In genomic region chr22:50627452-50627913, GRCh38 we compare ENCODE assay signal across 8 cellular contexts. TPM values are rescaled to one million over a fixed set of nuclear protein-coding genes. Genes with fewer than 3 reads are reported as not detected.
DNase-seq lines count a peak whose midpoint lies in the region; ATAC-seq and TF ChIP-seq lines count a peak whose summit lies in the region.

No MANE protein-coding gene starts in this region.

- H3K4me3 ChIP-seq in Karpas-422 (ENCODE audit: low read length): peak overlapping the region; percentile 90
- H3K4me3 ChIP-seq in brain microvascular endothelial cell (ENCODE audit: low read depth, low read length): peak overlapping the region; percentile 77
- H3K4me3 ChIP-seq in left lung: peak overlapping the region; percentile 71 to 81
- H3K4me3 ChIP-seq in testis: peak overlapping the region; percentile 65 to 75

- no peaks in the 10 kb centered on the region for H3K9me3 ChIP-seq in Karpas-422 (ENCODE audit: low read length)
- H3K9me3 ChIP-seq in left lung: no peaks in the 10 kb centered on the region
- H3K9me3 ChIP-seq in testis: no peaks in the 10 kb centered on the region

- intact Hi-C loops in left lung (cut with DNase I) (no loop called here), testis (cut with DNase I; ENCODE audit: low total_unique reads) (no loop called here)

- no peaks in the 10 kb centered on the region for H3K9me3 Mint-ChIP-seq in activated T-cell treated with anti-CD3 and anti-CD28 coated beads, Interleukin-2, amount 50 U/mL, for 4 hours

- H3K27me3 Mint-ChIP-seq in activated T-cell treated with anti-CD3 and anti-CD28 coated beads, Interleukin-2, amount 50 U/mL, for 4 hours (ENCODE audit: low read depth): no peaks in the 10 kb centered on the region

- ATAC-seq in activated T-cell treated with anti-CD3 and anti-CD28 coated beads, Interleukin-2, amount 50 U/mL, for 4 hours: peak in 1 of 2 donors; percentile 6
- ATAC-seq in left lung: peak; percentile 11

- no peak overlapping the region for H3K27ac ChIP-seq in Karpas-422 (ENCODE audit: low read length)
- no peak overlapping the region for H3K27ac ChIP-seq in brain microvascular endothelial cell
- peak overlapping the region; percentile 67 to 85 for H3K27ac ChIP-seq in left lung
- peak overlapping the region; percentile 48 to 56 for H3K27ac ChIP-seq in testis

- H3K79me2 ChIP-seq in Karpas-422 (ENCODE audit: low read length): peaks cover 9% of the 10 kb centered on the region

- H3K4me3 Mint-ChIP-seq in activated T-cell treated with anti-CD3 and anti-CD28 coated beads, Interleukin-2, amount 50 U/mL, for 4 hours: peak overlapping the region; percentile 91

- peak overlapping the region; percentile 95 for H3K9ac ChIP-seq in Karpas-422 (ENCODE audit: low read length)

- H3K9me2 ChIP-seq in Karpas-422 (replicated peaks; ENCODE audit: insufficient read depth, low read length): no peaks in the 10 kb centered on the region

- no peaks in the 10 kb centered on the region for H3K27me3 ChIP-seq in Karpas-422 (ENCODE audit: low read length)
- no peaks in the 10 kb centered on the region for H3K27me3 ChIP-seq in brain microvascular endothelial cell (replicated peaks)
- no peaks in the 10 kb centered on the region for H3K27me3 ChIP-seq in left lung
- H3K27me3 ChIP-seq in testis: no peaks in the 10 kb centered on the region

- no peaks in the 10 kb centered on the region for H4K20me1 ChIP-seq in Karpas-422 (ENCODE audit: insufficient read depth, low read depth, low read length)

- in situ Hi-C loops in brain microvascular endothelial cell (cut with HindIII; ENCODE audit: low pct_ligation_motif_present, low sequenced_read_pairs): no loop called here

- peak overlapping the region; percentile 87 for H3K4me2 ChIP-seq in Karpas-422 (ENCODE audit: low read depth, low read length, poor library complexity, severe bottlenecking)

- no peak for DNase-seq in activated T-cell treated with anti-CD3 and anti-CD28 coated beads, Interleukin-2, amount 50 U/mL, for 4 hours
- DNase-seq in activated T-cell treated with anti-CD3 and anti-CD28 coated beads for 4 hours (no peak), Karpas-422 (peak; percentile 70), brain microvascular endothelial cell (no peak), left lung (peak in 1 of 2 donors; percentile 83), testis (no peak), NCI-H1048 (lab: John Stamatoyannopoulos, UW) (no peak), C1 segment of cervical spinal cord (lab: John Stamatoyannopoulos, UW) (no peak)

- H3K36me3 ChIP-seq in Karpas-422 (ENCODE audit: insufficient read depth, low read length): no peaks in the 10 kb centered on the region
- no peaks in the 10 kb centered on the region for H3K36me3 ChIP-seq in brain microvascular endothelial cell (replicated peaks)
- H3K36me3 ChIP-seq in left lung: peaks cover 0 to 18% of the 10 kb centered on the region in 2 donors
- no peaks in the 10 kb centered on the region for H3K36me3 ChIP-seq in testis (ENCODE audit: low read depth, missing control alignments)

- H3K4me1 ChIP-seq in Karpas-422 (ENCODE audit: low read length) (peaks cover 25% of the 10 kb centered on the region), left lung (peaks cover 0 to 32% of the 10 kb centered on the region in 2 donors), testis (no peaks in the 10 kb centered on the region)

- no peak for TF ChIP-seq POLR2A in testis (IDR thresholded peaks at IDR 0.05)

- TF ChIP-seq CTCF in brain microvascular endothelial cell (IDR thresholded peaks at IDR 0.05; ENCODE audit: low read depth, low read length, missing control alignments) (no peak), left lung (IDR thresholded peaks at IDR 0.05) (no peak), testis (IDR thresholded peaks at IDR 0.05) (no peak)

- H2AFZ ChIP-seq in Karpas-422 (ENCODE audit: low read length): peak overlapping the region; percentile 89; the same call in 1 of the 2 replicates

- H3K36me3 Mint-ChIP-seq in activated T-cell treated with anti-CD3 and anti-CD28 coated beads, Interleukin-2, amount 50 U/mL, for 4 hours (ENCODE audit: insufficient read depth): peaks cover 2% of the 10 kb centered on the region

- 12 to 22% methylated on average over 13 to 28 of the region's 28 CpGs for WGBS in testis, 2 donors

- peaks cover 29% of the 10 kb centered on the region for H3K4me1 Mint-ChIP-seq in activated T-cell treated with anti-CD3 and anti-CD28 coated beads, Interleukin-2, amount 50 U/mL, for 4 hours (ENCODE audit: low read depth)

RNA-seq across cellular contexts. Expression of gene ARSA, which starts 0.5 kb away (rescaled TPM):
- 10 to 100 TPM; 10.5 to 13.1 (median 11.0) TPM for total RNA-seq in activated T-cell treated with anti-CD3 and anti-CD28 coated beads, Interleukin-2, amount 50 U/mL, for 4 hours
- total RNA-seq in Karpas-422 (2014; rRNA removed; shearing (Covaris generic); ENCODE audit: low replicate concordance): 24.3 and 41.1 TPM in 2 replicates
- total RNA-seq in left lung (10 to 100 TPM; 46.3 to 58.0 TPM), testis (10 to 100 TPM; 60.9 to 73.5 TPM)
- polyA plus RNA-seq in testis (ENCODE audit: insufficient read depth, low read depth, low replicate concordance): 95.9 TPM

RNA-seq across cellular contexts. Expression of gene MAPK8IP2, which starts 26.9 kb away (rescaled TPM):
- total RNA-seq in activated T-cell treated with anti-CD3 and anti-CD28 coated beads, Interleukin-2, amount 50 U/mL, for 4 hours: under 1 TPM; 0.05 to 0.38 (median 0.16) TPM
- 1.3 and 1.6 TPM in 2 replicates for total RNA-seq in Karpas-422 (2014; rRNA removed; shearing (Covaris generic); ENCODE audit: low replicate concordance)
- total RNA-seq in left lung: 1 to 10 TPM; 1.4 to 2.3 TPM
- total RNA-seq in testis: 10 to 100 TPM; 34.9 to 36.9 TPM
- polyA plus RNA-seq in testis (ENCODE audit: insufficient read depth, low read depth, low replicate concordance): 12.7 TPM

RNA-seq across cellular contexts. Expression of gene CHKB, which starts 44.8 kb away (rescaled TPM):
- 10 to 100 TPM; 56.1 to 63.2 (median 60.7) TPM for total RNA-seq in activated T-cell treated with anti-CD3 and anti-CD28 coated beads, Interleukin-2, amount 50 U/mL, for 4 hours
- 52.8 and 77.8 TPM in 2 replicates for total RNA-seq in Karpas-422 (2014; rRNA removed; shearing (Covaris generic); ENCODE audit: low replicate concordance)
- total RNA-seq in left lung: 10 to 100 TPM; 67.4 to 75.9 TPM
- total RNA-seq in testis: 10 to 100 TPM; 89.6 to 98.9 TPM
- 88.4 TPM for polyA plus RNA-seq in testis (ENCODE audit: insufficient read depth, low read depth, low replicate concordance)

RNA-seq across cellular contexts. Expression of gene SHANK3, which starts 45.1 kb away (rescaled TPM):
- total RNA-seq in activated T-cell treated with anti-CD3 and anti-CD28 coated beads, Interleukin-2, amount 50 U/mL, for 4 hours: under 1 TPM; 0.05 to 0.24 (median 0.08) TPM
- total RNA-seq in Karpas-422 (2014; rRNA removed; shearing (Covaris generic); ENCODE audit: low replicate concordance): 0.04 TPM in 1 of 2 replicates, not detected in the other
- 10 to 100 TPM; 25.1 to 42.9 TPM for total RNA-seq in left lung
- 10 to 100 TPM; 11.4 to 16.0 TPM for total RNA-seq in testis
- polyA plus RNA-seq in testis (ENCODE audit: insufficient read depth, low read depth, low replicate concordance): 6.3 TPM

RNA-seq across cellular contexts. Expression of gene CPT1B, which starts 49.3 kb away (rescaled TPM):
- total RNA-seq in activated T-cell treated with anti-CD3 and anti-CD28 coated beads, Interleukin-2, amount 50 U/mL, for 4 hours: 10 to 100 TPM; 30.0 to 38.3 (median 32.7) TPM
- total RNA-seq in Karpas-422 (2014; rRNA removed; shearing (Covaris generic); ENCODE audit: low replicate concordance): 50.3 and 80.0 TPM in 2 replicates
- total RNA-seq in left lung: 10 to 100 TPM; 15.3 to 20.0 TPM
- 100 to 1,000 TPM; 103 to 123 TPM for total RNA-seq in testis
- 224 TPM for polyA plus RNA-seq in testis (ENCODE audit: insufficient read depth, low read depth, low replicate concordance)

Comparison
In these comparisons a context has a peak if more than half of its experiments do, and no peak if none do; other contexts are left out.
1. H3K27ac ChIP-seq: peak in left lung (2 of 2) and testis (2 of 2); none in Karpas-422 (single experiment) and brain microvascular endothelial cell (single experiment).
2. RNA of gene MAPK8IP2, which starts 26.9 kb away (total RNA-seq): 34.9 to 36.9 TPM in testis; 1.4 to 2.3 TPM in left lung, 1.3 to 1.6 TPM in Karpas-422 and 0.05 to 0.38 TPM in activated T-cell treated with anti-CD3 and anti-CD28 coated beads, Interleukin-2, amount 50 U/mL, for 4 hours; every median in the first group is over 10 times any median in the second.
3. Peak in every context shown above with its lines, with median percentiles within 50 percentile points of each other: H3K4me3 ChIP-seq.